Comparison of ENCODE assay signal across 27 cellular contexts in genomic region chr13:57063007-57063406, GRCh38.
DNase-seq lines count a peak whose midpoint lies in the region; ATAC-seq, FAIRE-seq and TF ChIP-seq lines count a peak whose summit lies in the region.
"Had no signal": no experiment of that assay in that cellular context is flagged by ENCODE, and none has a peak within 500 bp of the region (broad histone marks: within the 10 kb centered on the region; RNA-seq: fewer than 3 reads in every experiment).

No MANE protein-coding gene starts in this region.

- H3K4me1 Mint-ChIP-seq in endodermal cell (no peaks in the 10 kb centered on the region), chondrocyte (ENCODE audit: low read depth) (no peaks in the 10 kb centered on the region)
- H3K4me1 Mint-ChIP-seq: CD8-positive, alpha-beta memory T cell had no signal

- H3K27ac Mint-ChIP-seq in endodermal cell = no peak overlapping the region
- no peak overlapping the region for H3K27ac Mint-ChIP-seq in chondrocyte (ENCODE audit: unreplicated experiment)
- H3K27ac Mint-ChIP-seq: CD8-positive, alpha-beta memory T cell had no signal

- TF ChIP-seq RAD21 in HepG2 (CRISPR knock-in tag; IDR thresholded peaks at IDR 0.05) = no peak

- no peak overlapping the region for H4K8ac ChIP-seq in mesendoderm (ENCODE audit: low read depth, low read length)

- no peaks in the 10 kb centered on the region for H3K36me3 ChIP-seq in right lobe of liver
- no peaks in the 10 kb centered on the region for H3K36me3 ChIP-seq in HepG2 (replicated peaks in 1 of 2; ENCODE audit: control insufficient read depth in 1 of 2, insufficient read depth in 2 of 2, low read length in 2 of 2)
- no peaks in the 10 kb centered on the region for H3K36me3 ChIP-seq in endodermal cell (ENCODE audit: control insufficient read depth, insufficient read depth, low read length)
- H3K36me3 ChIP-seq in mesendoderm (ENCODE audit: control insufficient read depth, insufficient read depth, low read length) = no peaks in the 10 kb centered on the region

- H2AK5ac ChIP-seq in mesendoderm (ENCODE audit: low read length) = no peak overlapping the region

- no TSS peak for BruUV-seq in HepG2 (replicated peaks; lab: Mats Ljungman, UMichigan)

- no peak overlapping the region for H2BK15ac ChIP-seq in mesendoderm (replicated peaks; ENCODE audit: low read depth)

- H3K27ac ChIP-seq in right lobe of liver (peak overlapping the region in 1 of 3 donors; percentile 12), HepG2 (ENCODE audit: extremely low read length, insufficient read depth, low read length) (no peak overlapping the region), endodermal cell (ENCODE audit: low read depth, low read length) (no peak overlapping the region), mesendoderm (ENCODE audit: low read depth, low read length) (no peak overlapping the region)
- H3K27ac ChIP-seq: GM23248, KMS-11 had no signal

- no peaks in the 10 kb centered on the region for H3K27me3 ChIP-seq in right lobe of liver
- no peaks in the 10 kb centered on the region for H3K27me3 ChIP-seq in HepG2 (ENCODE audit: control insufficient read depth in 1 of 2, insufficient read depth in 2 of 2, low read length in 2 of 2)
- H3K27me3 ChIP-seq in endodermal cell (ENCODE audit: control insufficient read depth, insufficient read depth, low read length, poor library complexity, severe bottlenecking) = no peaks in the 10 kb centered on the region
- no peaks in the 10 kb centered on the region for H3K27me3 ChIP-seq in mesendoderm (ENCODE audit: insufficient read depth, low read length, poor library complexity)

- DNase-seq in right lobe of liver = no peak
- no peak for DNase-seq in HepG2 (ENCODE audit: low spot score)
- peak; percentile 48 for DNase-seq in endodermal cell
- peak; percentile 8 for DNase-seq in mesendoderm
- DNase-seq in posterior vena cava (ENCODE audit: low spot score) = no peak
- DNase-seq in chondrocyte (ENCODE audit: low spot score) = no peak
- DNase-seq: 8988T; AML-193; C1 segment of cervical spinal cord; Calu3; CD8-positive, alpha-beta memory T cell; GDM1; GM23248; HCEC 1CT; IMR-90; NCI-H1105; NCI-H146; NCI-H2029; NCI-H226; NCI-H510A treated with DMSO at 0.1 percent for 48 hours; NCI-H774 had no signal

- H3K79me2 ChIP-seq in HepG2 (ENCODE audit: insufficient read depth, low read length) = no peaks in the 10 kb centered on the region
- no peaks in the 10 kb centered on the region for H3K79me2 ChIP-seq in mesendoderm (ENCODE audit: control insufficient read depth, insufficient read depth, low read length)

- no peak overlapping the region for H3K4ac ChIP-seq in mesendoderm (ENCODE audit: low read depth, low read length)

- no peak overlapping the region for H2BK5ac ChIP-seq in mesendoderm (ENCODE audit: low read length)

- TF ChIP-seq POLR2A in right lobe of liver (IDR thresholded peaks at IDR 0.05) (no peak), HepG2 (IDR thresholded peaks at IDR 0.05; ENCODE audit: insufficient read depth in 1 of 2, low read depth in 2 of 2, low read length in 2 of 2) (no peak)

- no peaks in the 10 kb centered on the region for H3K4me1 ChIP-seq in right lobe of liver
- H3K4me1 ChIP-seq in HepG2 (ENCODE audit: insufficient read depth, low read length) = no peaks in the 10 kb centered on the region
- H3K4me1 ChIP-seq in endodermal cell (ENCODE audit: control insufficient read depth, insufficient read depth, low read length) = no peaks in the 10 kb centered on the region
- no peaks in the 10 kb centered on the region for H3K4me1 ChIP-seq in mesendoderm (ENCODE audit: control insufficient read depth, low read depth, low read length)

- no peak overlapping the region for H3K56ac ChIP-seq in mesendoderm (ENCODE audit: low read length)

- H3K4me2 ChIP-seq in HepG2 (ENCODE audit: low read depth, low read length) (no peak overlapping the region), mesendoderm (ENCODE audit: low read length) (no peak overlapping the region)
- H3K4me2 ChIP-seq: KMS-11 had no signal

- no peaks in the 10 kb centered on the region for H4K20me1 ChIP-seq in HepG2 (ENCODE audit: insufficient read depth, low read length)

- no peaks in the 10 kb centered on the region for H3K9me3 Mint-ChIP-seq in endodermal cell
- no peaks in the 10 kb centered on the region for H3K9me3 Mint-ChIP-seq in chondrocyte (ENCODE audit: low read depth)

- no peak overlapping the region for H3K4me3 Mint-ChIP-seq in endodermal cell
- H3K4me3 Mint-ChIP-seq in chondrocyte (ENCODE audit: unreplicated experiment) = no peak overlapping the region
- H3K4me3 Mint-ChIP-seq: CD8-positive, alpha-beta memory T cell had no signal

- H3K9ac ChIP-seq in HepG2 (ENCODE audit: insufficient read depth, low read depth, low read length) (no peak overlapping the region), endodermal cell (ENCODE audit: extremely low read depth, low read length, poor library complexity, severe bottlenecking) (no peak overlapping the region), mesendoderm (ENCODE audit: low read length) (no peak overlapping the region)
- H3K9ac ChIP-seq: GM23248, KMS-11 had no signal

- POLR2A ChIA-PET in HepG2 (lab: Yijun Ruan, JAX) = no interaction called here

- no peaks in the 10 kb centered on the region for H3K36me3 Mint-ChIP-seq in endodermal cell (ENCODE audit: low read depth)
- no peaks in the 10 kb centered on the region for H3K36me3 Mint-ChIP-seq in chondrocyte (ENCODE audit: low read depth)
- H3K36me3 Mint-ChIP-seq: CD8-positive, alpha-beta memory T cell had no signal

- H2BK120ac ChIP-seq in mesendoderm (ENCODE audit: low read depth, low read length) = no peak overlapping the region

- H3K79me1 ChIP-seq in mesendoderm (ENCODE audit: low read length) = no peaks in the 10 kb centered on the region

- H3K18ac ChIP-seq in mesendoderm (ENCODE audit: low read length) = no peak overlapping the region

- intact Hi-C loops in right lobe of liver (cut with DNase I) = no loop called here
- intact Hi-C loops in HepG2 (cut with micrococcal nuclease; ENCODE audit: unreplicated experiment) = no loop called here
- intact Hi-C loops in posterior vena cava (cut with DNase I) = no loop called here

- H3K9me3 ChIP-seq in right lobe of liver (no peaks in the 10 kb centered on the region), HepG2 (ENCODE audit: low read length) (peaks cover 69% of the 10 kb centered on the region), endodermal cell (ENCODE audit: control insufficient read depth, low read length) (no peaks in the 10 kb centered on the region)

- no peak overlapping the region for H2AFZ ChIP-seq in HepG2 (ENCODE audit: low read length)
- H2AFZ ChIP-seq: GM23248 had no signal

- in situ Hi-C loops in HepG2 (cut with HindIII; ENCODE audit: extremely low pct_ligation_motif_present, low pct_unique_long_range_greater_than_20kb) = no loop called here

- H3K4me3 ChIP-seq in right lobe of liver = no peak overlapping the region
- H3K4me3 ChIP-seq in HepG2 (replicated peaks in 1 of 3; ENCODE audit: insufficient read depth in 1 of 3, low read depth in 2 of 3, low read length in 3 of 3) = no peak overlapping the region
- H3K4me3 ChIP-seq in endodermal cell (ENCODE audit: low read length) = no peak overlapping the region
- no peak overlapping the region for H3K4me3 ChIP-seq in mesendoderm (ENCODE audit: low read length)
- H3K4me3 ChIP-seq: GM23248 had no signal

- no peak for TF ChIP-seq CTCF in right lobe of liver (IDR thresholded peaks at IDR 0.05)
- TF ChIP-seq CTCF in HepG2 (CRISPR knock-in tag; IDR thresholded peaks at IDR 0.05) = no peak
- TF ChIP-seq CTCF in endodermal cell (conservative IDR thresholded peaks at IDR 0.05) = no peak
- TF ChIP-seq CTCF in chondrocyte (IDR thresholded peaks at IDR 0.05) = no peak

- TF ChIP-seq EP300 in HepG2 (IDR thresholded peaks at IDR 0.05; ENCODE audit: low read depth in 2 of 2, low read length in 2 of 2) (no peak), HepG2 (CRISPR knock-in tag; IDR thresholded peaks at IDR 0.05; ENCODE audit: borderline replicate concordance) (no peak)

- CTCF ChIA-PET in HepG2 (lab: Yijun Ruan, JAX; ENCODE audit: low intra/inter-chr PET ratio, low total read pairs) = no interaction called here

- 51% methylated on average over 5 of the region's 5 CpGs for WGBS in right lobe of liver (ENCODE audit: insufficient coverage, low coverage, low lambda C conversion rate, missing lambda C conversion rate)
- WGBS in HepG2 (ENCODE audit: low lambda C conversion rate) = 16% methylated on average over 5 of the region's 5 CpGs
- 40 to 84% methylated on average over 1 to 5 of the region's 5 CpGs for WGBS in endodermal cell (ENCODE audit: insufficient coverage in 1 of 2, insufficient read length in 1 of 2), 2 experiments
- no CpG with 5 or more reads among the region's 5 CpGs for WGBS in mesendoderm (ENCODE audit: extremely low coverage, insufficient coverage, low lambda C conversion rate)

- FAIRE-seq in HepG2 (lab: Jason Lieb, UNC) = no peak
- FAIRE-seq: GM18507, HTR-8/SVneo had no signal

- no peak overlapping the region for H3K23ac ChIP-seq in mesendoderm (ENCODE audit: low read length)

- H3K27me3 Mint-ChIP-seq in endodermal cell (ENCODE audit: insufficient read depth) (no peaks in the 10 kb centered on the region), chondrocyte (ENCODE audit: low read depth) (peaks cover 4% of the 10 kb centered on the region)
- H3K27me3 Mint-ChIP-seq: CD8-positive, alpha-beta memory T cell had no signal

- ATAC-seq in right lobe of liver (peak; percentile 40 to 57 (median 49)), HepG2 (no peak), esophagus mucosa (no peak), HG03565 (IDR thresholded peaks at IDR 0.05; ENCODE audit: unreplicated experiment) (no peak)
- ATAC-seq: Right ventricle myocardium inferior had no signal

- no peak overlapping the region for H4K5ac ChIP-seq in mesendoderm (ENCODE audit: low read length)

TF ChIP-seq in HepG2, 621 proteins besides CTCF, POLR2A, EP300 and RAD21 (continues in another document):
- TF ChIP-seq ZNF484 (CRISPR knock-in tag; IDR thresholded peaks at IDR 0.05; ENCODE audit: borderline replicate concordance, low read depth) (no peak), NR2C2 (CRISPR knock-in tag; IDR thresholded peaks at IDR 0.05; ENCODE audit: borderline replicate concordance) (no peak), BRD4 (CRISPR knock-in tag; IDR thresholded peaks at IDR 0.05) (no peak), ZBTB33 (CRISPR knock-in tag; IDR thresholded peaks at IDR 0.05) (no peak), KDM5A (IDR thresholded peaks at IDR 0.05; ENCODE audit: borderline replicate concordance, low read length) (no peak)

Comparison
In these comparisons a context has a peak if more than half of its experiments do, and no peak if none do; other contexts are left out.
1. ATAC-seq: peak in right lobe of liver (4 of 4); none in HepG2 (single experiment), esophagus mucosa (single experiment) and HG03565 (single experiment).
2. DNase-seq: peak in endodermal cell (single experiment) and mesendoderm (single experiment); none in right lobe of liver (0 of 3), HepG2 (single experiment), posterior vena cava (single experiment) and chondrocyte (single experiment).